Comparison of ENCODE assay signal across 15 cellular contexts in genomic region chr11:8731647-8732188, GRCh38. TPM values are rescaled to one million over a fixed set of nuclear protein-coding genes. Genes with fewer than 3 reads are reported as not detected.
DNase-seq lines count a peak whose midpoint lies in the region; ATAC-seq and TF ChIP-seq lines count a peak whose summit lies in the region.
"Had no signal": no experiment of that assay in that cellular context is flagged by ENCODE, and none has a peak within 500 bp of the region (broad histone marks: within the 10 kb centered on the region; RNA-seq: fewer than 3 reads in every experiment).

No MANE protein-coding gene starts in this region.

- H3K4me1 Mint-ChIP-seq in activated CD4-positive, alpha-beta T cell treated with anti-CD3 and anti-CD28 coated beads, Interleukin-2, amount 10 ng/mL, durations not matched to agents 24 days and 14 days: no peaks in the 10 kb centered on the region
- H3K4me1 Mint-ChIP-seq: activated naive CD8-positive, alpha-beta T cell treated with anti-CD3 and anti-CD28 coated beads for 36 hours had no signal

- no peaks in the 10 kb centered on the region for H3K36me3 Mint-ChIP-seq in activated CD4-positive, alpha-beta T cell treated with anti-CD3 and anti-CD28 coated beads, Interleukin-2, amount 10 ng/mL, durations not matched to agents 24 days and 14 days (ENCODE audit: low read depth)
- H3K36me3 Mint-ChIP-seq: activated naive CD8-positive, alpha-beta T cell treated with anti-CD3 and anti-CD28 coated beads for 36 hours had no signal

- H3F3A ChIP-seq in Loucy (ENCODE audit: low read depth): no peaks in the 10 kb centered on the region

- H3K9me3 Mint-ChIP-seq in activated CD4-positive, alpha-beta T cell treated with anti-CD3 and anti-CD28 coated beads, Interleukin-2, amount 10 ng/mL, durations not matched to agents 24 days and 14 days: no peaks in the 10 kb centered on the region
- H3K9me3 Mint-ChIP-seq: activated naive CD8-positive, alpha-beta T cell treated with anti-CD3 and anti-CD28 coated beads for 36 hours; CD4-positive, alpha-beta T cell had no signal

- H3K79me2 ChIP-seq in Loucy (ENCODE audit: insufficient read depth, low read length): no peaks in the 10 kb centered on the region

- TF ChIP-seq CTCF in Loucy (conservative IDR thresholded peaks at IDR 0.05; ENCODE audit: low read length) (no peak), GM10266 (IDR thresholded peaks at IDR 0.05; ENCODE audit: control insufficient read depth, insufficient read depth, low read depth, missing control alignments) (no peak)

- H4K20me1 ChIP-seq in Loucy (ENCODE audit: insufficient read depth, low read length, poor library complexity, severe bottlenecking): no peaks in the 10 kb centered on the region

- peak; percentile 37 for ATAC-seq in GM19035 (IDR thresholded peaks at IDR 0.05; ENCODE audit: unreplicated experiment)

- no peak overlapping the region for H3K27ac Mint-ChIP-seq in activated CD4-positive, alpha-beta T cell treated with anti-CD3 and anti-CD28 coated beads, Interleukin-2, amount 10 ng/mL, durations not matched to agents 24 days and 14 days
- H3K27ac Mint-ChIP-seq: CD4-positive, alpha-beta T cell had no signal

- peaks cover 17% of the 10 kb centered on the region for H3K4me1 ChIP-seq in Loucy (ENCODE audit: insufficient read depth, low read length, poor library complexity, severe bottlenecking)
- H3K4me1 ChIP-seq in subcutaneous abdominal adipose tissue (ENCODE audit: control insufficient read depth in 5 of 5, insufficient read depth in 5 of 5, low read length in 5 of 5): peaks cover 12 to 41% (median 27%) of the 10 kb centered on the region in 5 donors

- H3K9me2 ChIP-seq in Loucy (replicated peaks; ENCODE audit: low read depth, low read length): no peaks in the 10 kb centered on the region

- no peak overlapping the region for H2AFZ ChIP-seq in Loucy (ENCODE audit: low read length)

- H3K36me3 ChIP-seq in Loucy (ENCODE audit: insufficient read depth, low read length): no peaks in the 10 kb centered on the region
- peaks cover 0 to 10% (median 4%) of the 10 kb centered on the region in 5 donors for H3K36me3 ChIP-seq in subcutaneous abdominal adipose tissue (ENCODE audit: control insufficient read depth in 5 of 5, insufficient read depth in 5 of 5, low read length in 5 of 5)

- H3K9ac ChIP-seq in Loucy (ENCODE audit: low read depth, low read length, poor library complexity, severe bottlenecking) (no peak overlapping the region), subcutaneous abdominal adipose tissue (ENCODE audit: low read length in 5 of 5) (no peak overlapping the region)

- no peak overlapping the region for H3K4me3 Mint-ChIP-seq in activated CD4-positive, alpha-beta T cell treated with anti-CD3 and anti-CD28 coated beads, Interleukin-2, amount 10 ng/mL, durations not matched to agents 24 days and 14 days
- H3K4me3 Mint-ChIP-seq: activated naive CD8-positive, alpha-beta T cell treated with anti-CD3 and anti-CD28 coated beads for 36 hours; CD4-positive, alpha-beta T cell had no signal

- H3K27ac ChIP-seq in subcutaneous abdominal adipose tissue (ENCODE audit: low read depth, low read length): peak overlapping the region; percentile 77

- H3K4me2 ChIP-seq in Loucy (ENCODE audit: low read depth, low read length, poor library complexity, severe bottlenecking): peak overlapping the region; percentile 15

- peak; percentile 30 for DNase-seq in fibroblast of peridontal ligament (ENCODE audit: extremely low read depth)
- DNase-seq in GM10266 (ENCODE audit: extremely low spot score): no peak
- DNase-seq in activated CD4-positive, alpha-beta T cell treated with anti-CD3 and anti-CD28 coated beads, Interleukin-2, amount 10 ng/mL, durations not matched to agents 24 days and 14 days: no peak
- no peak for DNase-seq in activated naive CD4-positive, alpha-beta T cell treated with Interleukin-2 at 50 U/mL for 16 hours
- DNase-seq: activated naive CD8-positive, alpha-beta T cell treated with anti-CD3 and anti-CD28 coated beads for 36 hours; CD4-positive, alpha-beta T cell; dorsolateral prefrontal cortex; foreskin melanocyte; kidney glomerular epithelial cell; stimulated activated CD4-positive, alpha-beta T cell treated with anti-CD3 and anti-CD28 coated beads, Interleukin-1b, Interleukin-23, amount 100 ng/mL, for 48 hours; stimulated activated naive CD4-positive, alpha-beta T cell; T1000 had no signal

- H3K4me3 ChIP-seq in Loucy (ENCODE audit: low read length, poor library complexity, severe bottlenecking): no peak overlapping the region
- H3K4me3 ChIP-seq in subcutaneous abdominal adipose tissue (ENCODE audit: low read depth in 1 of 5, low read length in 5 of 5): no peak overlapping the region
- H3K4me3 ChIP-seq: dorsolateral prefrontal cortex had no signal

- H3K27me3 ChIP-seq in Loucy (ENCODE audit: insufficient read depth, low read length, poor library complexity, severe bottlenecking) (no peaks in the 10 kb centered on the region), subcutaneous abdominal adipose tissue (ENCODE audit: control insufficient read depth in 5 of 5, insufficient read depth in 4 of 5, low read length in 5 of 5) (no peaks in the 10 kb centered on the region)
- H3K27me3 ChIP-seq: dorsolateral prefrontal cortex had no signal

- peaks cover 5% of the 10 kb centered on the region for H3K27me3 Mint-ChIP-seq in activated CD4-positive, alpha-beta T cell treated with anti-CD3 and anti-CD28 coated beads, Interleukin-2, amount 10 ng/mL, durations not matched to agents 24 days and 14 days

- H3K9me3 ChIP-seq in Loucy (ENCODE audit: insufficient read depth, low read depth, low read length) (no peaks in the 10 kb centered on the region), subcutaneous abdominal adipose tissue (ENCODE audit: control insufficient read depth in 5 of 5, low read length in 5 of 5) (no peaks in the 10 kb centered on the region)

- intact Hi-C loops in activated CD4-positive, alpha-beta T cell treated with anti-CD3 and anti-CD28 coated beads, Interleukin-2, amount 10 ng/mL, durations not matched to agents 24 days and 14 days (cut with micrococcal nuclease): no loop called here

RNA-seq across cellular contexts. Expression of gene RPL27A, which starts 49.1 kb away (rescaled TPM):
- total RNA-seq in activated CD4-positive, alpha-beta T cell treated with anti-CD3 and anti-CD28 coated beads, Interleukin-2, amount 10 ng/mL, durations not matched to agents 24 days and 14 days: 738 and 745 TPM in 2 replicates

RNA-seq across cellular contexts. Expression of gene TRIM66, which starts 49.3 kb away (rescaled TPM):
- total RNA-seq in activated CD4-positive, alpha-beta T cell treated with anti-CD3 and anti-CD28 coated beads, Interleukin-2, amount 10 ng/mL, durations not matched to agents 24 days and 14 days: 11.9 and 13.4 TPM in 2 replicates
